Comparison of ENCODE assay signal across 1 cellular context in the genomic region with DNA sequence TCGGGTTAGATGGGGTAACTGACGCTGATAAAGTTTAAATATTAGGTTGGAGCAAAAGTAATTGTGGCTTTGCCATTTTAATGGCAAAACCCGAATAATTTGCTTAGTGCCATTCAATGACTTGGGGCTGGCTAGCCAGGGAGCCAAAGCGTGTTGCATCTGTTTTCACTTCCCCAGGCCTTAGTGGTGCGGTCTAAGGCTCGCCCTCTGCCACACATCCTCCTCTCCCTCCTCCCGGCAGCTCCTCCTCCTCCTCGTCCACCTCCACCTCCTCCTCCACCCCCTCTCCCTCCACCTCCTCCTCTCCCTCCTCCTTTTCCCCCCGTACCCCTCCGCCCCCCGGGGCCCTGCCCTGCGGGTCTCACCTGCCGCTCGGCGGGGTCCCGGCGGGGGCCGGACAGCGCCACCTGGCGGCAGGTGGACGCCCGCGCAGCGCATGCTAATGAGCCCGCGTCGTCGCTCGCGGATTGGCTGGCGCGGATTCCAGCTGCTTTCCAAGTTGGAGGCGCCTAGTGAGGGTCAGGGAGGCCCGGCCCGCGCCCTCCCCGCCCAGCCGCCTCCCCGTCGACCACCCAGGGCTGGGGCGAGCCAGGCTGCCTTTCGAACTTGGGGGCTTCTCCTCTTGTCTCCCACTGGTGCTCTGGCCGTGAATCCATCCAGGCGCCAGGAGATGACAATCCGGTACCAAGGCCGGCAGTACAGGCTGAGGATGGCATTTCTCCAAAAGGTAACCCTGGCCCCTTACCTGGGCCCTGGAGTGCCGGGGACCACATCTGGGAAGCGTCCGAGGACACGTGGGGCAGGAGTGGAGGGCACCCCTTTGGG.
TF ChIP-seq lines count a peak whose summit lies in the region.

No MANE protein-coding gene starts in this region.

TF ChIP-seq in HEK293, 187 proteins besides CTCF, POLR2A, EP300 and RAD21 (continued from another document and continues in another):
- TF ChIP-seq, protein P1, sequence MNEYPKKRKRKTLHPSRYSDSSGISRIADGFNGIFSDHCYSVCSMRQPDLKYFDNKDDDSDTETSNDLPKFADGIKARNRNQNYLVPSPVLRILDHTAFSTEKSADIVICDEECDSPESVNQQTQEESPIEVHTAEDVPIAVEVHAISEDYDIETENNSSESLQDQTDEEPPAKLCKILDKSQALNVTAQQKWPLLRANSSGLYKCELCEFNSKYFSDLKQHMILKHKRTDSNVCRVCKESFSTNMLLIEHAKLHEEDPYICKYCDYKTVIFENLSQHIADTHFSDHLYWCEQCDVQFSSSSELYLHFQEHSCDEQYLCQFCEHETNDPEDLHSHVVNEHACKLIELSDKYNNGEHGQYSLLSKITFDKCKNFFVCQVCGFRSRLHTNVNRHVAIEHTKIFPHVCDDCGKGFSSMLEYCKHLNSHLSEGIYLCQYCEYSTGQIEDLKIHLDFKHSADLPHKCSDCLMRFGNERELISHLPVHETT (tag by site-specific recombination; IDR thresholded peaks at IDR 0.05): 0 out of 2 replicates have a peak, but pooled peaks have one; percentile 16
- no peak for TF ChIP-seq ZNF133 (tag by site-specific recombination; IDR thresholded peaks at IDR 0.05)
- TF ChIP-seq GLI2 (tag by site-specific recombination; IDR thresholded peaks at IDR 0.05; ENCODE audit: borderline replicate concordance, low read depth): no peak
- no peak for TF ChIP-seq ZNF404 (tag by site-specific recombination; IDR thresholded peaks at IDR 0.05)
- TF ChIP-seq MEIS1 (CRISPR knock-in tag; IDR thresholded peaks at IDR 0.05; ENCODE audit: borderline replicate concordance): no peak
- TF ChIP-seq SALL2 (tag by site-specific recombination; IDR thresholded peaks at IDR 0.05; ENCODE audit: borderline replicate concordance): no peak
- TF ChIP-seq, protein P2, sequence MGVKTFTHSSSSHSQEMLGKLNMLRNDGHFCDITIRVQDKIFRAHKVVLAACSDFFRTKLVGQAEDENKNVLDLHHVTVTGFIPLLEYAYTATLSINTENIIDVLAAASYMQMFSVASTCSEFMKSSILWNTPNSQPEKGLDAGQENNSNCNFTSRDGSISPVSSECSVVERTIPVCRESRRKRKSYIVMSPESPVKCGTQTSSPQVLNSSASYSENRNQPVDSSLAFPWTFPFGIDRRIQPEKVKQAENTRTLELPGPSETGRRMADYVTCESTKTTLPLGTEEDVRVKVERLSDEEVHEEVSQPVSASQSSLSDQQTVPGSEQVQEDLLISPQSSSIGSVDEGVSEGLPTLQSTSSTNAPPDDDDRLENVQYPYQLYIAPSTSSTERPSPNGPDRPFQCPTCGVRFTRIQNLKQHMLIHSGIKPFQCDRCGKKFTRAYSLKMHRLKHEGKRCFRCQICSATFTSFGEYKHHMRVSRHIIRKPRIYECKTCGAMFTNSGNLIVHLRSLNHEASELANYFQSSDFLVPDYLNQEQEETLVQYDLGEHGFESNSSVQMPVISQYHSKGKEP (tag by site-specific recombination; IDR thresholded peaks at IDR 0.05): no peak
- TF ChIP-seq ZNF10 (tag by site-specific recombination; IDR thresholded peaks at IDR 0.05): no peak
- peak; percentile 72; the same call in 1 of the 2 replicates for TF ChIP-seq ZBTB20 (tag by site-specific recombination; IDR thresholded peaks at IDR 0.05)
- TF ChIP-seq, protein P3, sequence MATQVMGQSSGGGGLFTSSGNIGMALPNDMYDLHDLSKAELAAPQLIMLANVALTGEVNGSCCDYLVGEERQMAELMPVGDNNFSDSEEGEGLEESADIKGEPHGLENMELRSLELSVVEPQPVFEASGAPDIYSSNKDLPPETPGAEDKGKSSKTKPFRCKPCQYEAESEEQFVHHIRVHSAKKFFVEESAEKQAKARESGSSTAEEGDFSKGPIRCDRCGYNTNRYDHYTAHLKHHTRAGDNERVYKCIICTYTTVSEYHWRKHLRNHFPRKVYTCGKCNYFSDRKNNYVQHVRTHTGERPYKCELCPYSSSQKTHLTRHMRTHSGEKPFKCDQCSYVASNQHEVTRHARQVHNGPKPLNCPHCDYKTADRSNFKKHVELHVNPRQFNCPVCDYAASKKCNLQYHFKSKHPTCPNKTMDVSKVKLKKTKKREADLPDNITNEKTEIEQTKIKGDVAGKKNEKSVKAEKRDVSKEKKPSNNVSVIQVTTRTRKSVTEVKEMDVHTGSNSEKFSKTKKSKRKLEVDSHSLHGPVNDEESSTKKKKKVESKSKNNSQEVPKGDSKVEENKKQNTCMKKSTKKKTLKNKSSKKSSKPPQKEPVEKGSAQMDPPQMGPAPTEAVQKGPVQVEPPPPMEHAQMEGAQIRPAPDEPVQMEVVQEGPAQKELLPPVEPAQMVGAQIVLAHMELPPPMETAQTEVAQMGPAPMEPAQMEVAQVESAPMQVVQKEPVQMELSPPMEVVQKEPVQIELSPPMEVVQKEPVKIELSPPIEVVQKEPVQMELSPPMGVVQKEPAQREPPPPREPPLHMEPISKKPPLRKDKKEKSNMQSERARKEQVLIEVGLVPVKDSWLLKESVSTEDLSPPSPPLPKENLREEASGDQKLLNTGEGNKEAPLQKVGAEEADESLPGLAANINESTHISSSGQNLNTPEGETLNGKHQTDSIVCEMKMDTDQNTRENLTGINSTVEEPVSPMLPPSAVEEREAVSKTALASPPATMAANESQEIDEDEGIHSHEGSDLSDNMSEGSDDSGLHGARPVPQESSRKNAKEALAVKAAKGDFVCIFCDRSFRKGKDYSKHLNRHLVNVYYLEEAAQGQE (tag by site-specific recombination; IDR thresholded peaks at IDR 0.05): peak; percentile 47; the same call in 1 of the 2 replicates
- no peak for TF ChIP-seq ZNF660 (tag by site-specific recombination; IDR thresholded peaks at IDR 0.05)
- TF ChIP-seq ZBTB8A (tag by site-specific recombination; IDR thresholded peaks at IDR 0.05): peak; percentile 78
- peak; percentile 65 for TF ChIP-seq ZNF843 (tag by site-specific recombination; IDR thresholded peaks at IDR 0.05)
- TF ChIP-seq WT1 (tag by site-specific recombination; IDR thresholded peaks at IDR 0.05): peak; percentile 72
- no peak for TF ChIP-seq ZNF140 (tag by site-specific recombination; IDR thresholded peaks at IDR 0.05)
- peak; percentile 96 for TF ChIP-seq ZFHX2 (tag by site-specific recombination; conservative IDR thresholded peaks at IDR 0.05)
- TF ChIP-seq, protein P4, sequence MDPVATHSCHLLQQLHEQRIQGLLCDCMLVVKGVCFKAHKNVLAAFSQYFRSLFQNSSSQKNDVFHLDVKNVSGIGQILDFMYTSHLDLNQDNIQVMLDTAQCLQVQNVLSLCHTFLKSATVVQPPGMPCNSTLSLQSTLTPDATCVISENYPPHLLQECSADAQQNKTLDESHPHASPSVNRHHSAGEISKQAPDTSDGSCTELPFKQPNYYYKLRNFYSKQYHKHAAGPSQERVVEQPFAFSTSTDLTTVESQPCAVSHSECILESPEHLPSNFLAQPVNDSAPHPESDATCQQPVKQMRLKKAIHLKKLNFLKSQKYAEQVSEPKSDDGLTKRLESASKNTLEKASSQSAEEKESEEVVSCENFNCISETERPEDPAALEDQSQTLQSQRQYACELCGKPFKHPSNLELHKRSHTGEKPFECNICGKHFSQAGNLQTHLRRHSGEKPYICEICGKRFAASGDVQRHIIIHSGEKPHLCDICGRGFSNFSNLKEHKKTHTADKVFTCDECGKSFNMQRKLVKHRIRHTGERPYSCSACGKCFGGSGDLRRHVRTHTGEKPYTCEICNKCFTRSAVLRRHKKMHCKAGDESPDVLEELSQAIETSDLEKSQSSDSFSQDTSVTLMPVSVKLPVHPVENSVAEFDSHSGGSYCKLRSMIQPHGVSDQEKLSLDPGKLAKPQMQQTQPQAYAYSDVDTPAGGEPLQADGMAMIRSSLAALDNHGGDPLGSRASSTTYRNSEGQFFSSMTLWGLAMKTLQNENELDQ (tag by site-specific recombination; IDR thresholded peaks at IDR 0.05; ENCODE audit: low read depth): no peak
- peak; percentile 91 for TF ChIP-seq ZBTB48 (tag by site-specific recombination; IDR thresholded peaks at IDR 0.05)
- TF ChIP-seq ZSCAN16 (tag by site-specific recombination; IDR thresholded peaks at IDR 0.05): 0 out of 2 replicates have a peak, but pooled peaks have one; percentile 62
- no peak for TF ChIP-seq ZNF426 (tag by site-specific recombination; IDR thresholded peaks at IDR 0.05)
- peak; percentile 95 for TF ChIP-seq KLF8 (tag by site-specific recombination; IDR thresholded peaks at IDR 0.05)
- no peak for TF ChIP-seq ZNF626 (tag by site-specific recombination; IDR thresholded peaks at IDR 0.05)
- TF ChIP-seq ZNF549 (tag by site-specific recombination; IDR thresholded peaks at IDR 0.05): no peak
- TF ChIP-seq, protein P5, sequence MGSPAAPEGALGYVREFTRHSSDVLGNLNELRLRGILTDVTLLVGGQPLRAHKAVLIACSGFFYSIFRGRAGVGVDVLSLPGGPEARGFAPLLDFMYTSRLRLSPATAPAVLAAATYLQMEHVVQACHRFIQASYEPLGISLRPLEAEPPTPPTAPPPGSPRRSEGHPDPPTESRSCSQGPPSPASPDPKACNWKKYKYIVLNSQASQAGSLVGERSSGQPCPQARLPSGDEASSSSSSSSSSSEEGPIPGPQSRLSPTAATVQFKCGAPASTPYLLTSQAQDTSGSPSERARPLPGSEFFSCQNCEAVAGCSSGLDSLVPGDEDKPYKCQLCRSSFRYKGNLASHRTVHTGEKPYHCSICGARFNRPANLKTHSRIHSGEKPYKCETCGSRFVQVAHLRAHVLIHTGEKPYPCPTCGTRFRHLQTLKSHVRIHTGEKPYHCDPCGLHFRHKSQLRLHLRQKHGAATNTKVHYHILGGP (tag by site-specific recombination; IDR thresholded peaks at IDR 0.05): no peak
- TF ChIP-seq ZNF175 (tag by site-specific recombination; IDR thresholded peaks at IDR 0.05): no peak
- peak; percentile 75 for TF ChIP-seq ZNF610 (tag by site-specific recombination; IDR thresholded peaks at IDR 0.05; ENCODE audit: borderline replicate concordance)
- TF ChIP-seq BCL11A (tag by site-specific recombination; IDR thresholded peaks at IDR 0.05; ENCODE audit: low read depth): peak; percentile 54; the same call in 1 of the 2 replicates
- TF ChIP-seq, protein P6, sequence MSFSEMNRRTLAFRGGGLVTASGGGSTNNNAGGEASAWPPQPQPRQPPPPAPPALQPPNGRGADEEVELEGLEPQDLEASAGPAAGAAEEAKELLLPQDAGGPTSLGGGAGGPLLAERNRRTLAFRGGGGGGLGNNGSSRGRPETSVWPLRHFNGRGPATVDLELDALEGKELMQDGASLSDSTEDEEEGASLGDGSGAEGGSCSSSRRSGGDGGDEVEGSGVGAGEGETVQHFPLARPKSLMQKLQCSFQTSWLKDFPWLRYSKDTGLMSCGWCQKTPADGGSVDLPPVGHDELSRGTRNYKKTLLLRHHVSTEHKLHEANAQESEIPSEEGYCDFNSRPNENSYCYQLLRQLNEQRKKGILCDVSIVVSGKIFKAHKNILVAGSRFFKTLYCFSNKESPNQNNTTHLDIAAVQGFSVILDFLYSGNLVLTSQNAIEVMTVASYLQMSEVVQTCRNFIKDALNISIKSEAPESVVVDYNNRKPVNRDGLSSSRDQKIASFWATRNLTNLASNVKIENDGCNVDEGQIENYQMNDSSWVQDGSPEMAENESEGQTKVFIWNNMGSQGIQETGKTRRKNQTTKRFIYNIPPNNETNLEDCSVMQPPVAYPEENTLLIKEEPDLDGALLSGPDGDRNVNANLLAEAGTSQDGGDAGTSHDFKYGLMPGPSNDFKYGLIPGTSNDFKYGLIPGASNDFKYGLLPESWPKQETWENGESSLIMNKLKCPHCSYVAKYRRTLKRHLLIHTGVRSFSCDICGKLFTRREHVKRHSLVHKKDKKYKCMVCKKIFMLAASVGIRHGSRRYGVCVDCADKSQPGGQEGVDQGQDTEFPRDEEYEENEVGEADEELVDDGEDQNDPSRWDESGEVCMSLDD (tag by site-specific recombination; IDR thresholded peaks at IDR 0.05): peak; percentile 99
- TF ChIP-seq ZNF350 (tag by site-specific recombination; IDR thresholded peaks at IDR 0.05): no peak
- TF ChIP-seq, protein P7, sequence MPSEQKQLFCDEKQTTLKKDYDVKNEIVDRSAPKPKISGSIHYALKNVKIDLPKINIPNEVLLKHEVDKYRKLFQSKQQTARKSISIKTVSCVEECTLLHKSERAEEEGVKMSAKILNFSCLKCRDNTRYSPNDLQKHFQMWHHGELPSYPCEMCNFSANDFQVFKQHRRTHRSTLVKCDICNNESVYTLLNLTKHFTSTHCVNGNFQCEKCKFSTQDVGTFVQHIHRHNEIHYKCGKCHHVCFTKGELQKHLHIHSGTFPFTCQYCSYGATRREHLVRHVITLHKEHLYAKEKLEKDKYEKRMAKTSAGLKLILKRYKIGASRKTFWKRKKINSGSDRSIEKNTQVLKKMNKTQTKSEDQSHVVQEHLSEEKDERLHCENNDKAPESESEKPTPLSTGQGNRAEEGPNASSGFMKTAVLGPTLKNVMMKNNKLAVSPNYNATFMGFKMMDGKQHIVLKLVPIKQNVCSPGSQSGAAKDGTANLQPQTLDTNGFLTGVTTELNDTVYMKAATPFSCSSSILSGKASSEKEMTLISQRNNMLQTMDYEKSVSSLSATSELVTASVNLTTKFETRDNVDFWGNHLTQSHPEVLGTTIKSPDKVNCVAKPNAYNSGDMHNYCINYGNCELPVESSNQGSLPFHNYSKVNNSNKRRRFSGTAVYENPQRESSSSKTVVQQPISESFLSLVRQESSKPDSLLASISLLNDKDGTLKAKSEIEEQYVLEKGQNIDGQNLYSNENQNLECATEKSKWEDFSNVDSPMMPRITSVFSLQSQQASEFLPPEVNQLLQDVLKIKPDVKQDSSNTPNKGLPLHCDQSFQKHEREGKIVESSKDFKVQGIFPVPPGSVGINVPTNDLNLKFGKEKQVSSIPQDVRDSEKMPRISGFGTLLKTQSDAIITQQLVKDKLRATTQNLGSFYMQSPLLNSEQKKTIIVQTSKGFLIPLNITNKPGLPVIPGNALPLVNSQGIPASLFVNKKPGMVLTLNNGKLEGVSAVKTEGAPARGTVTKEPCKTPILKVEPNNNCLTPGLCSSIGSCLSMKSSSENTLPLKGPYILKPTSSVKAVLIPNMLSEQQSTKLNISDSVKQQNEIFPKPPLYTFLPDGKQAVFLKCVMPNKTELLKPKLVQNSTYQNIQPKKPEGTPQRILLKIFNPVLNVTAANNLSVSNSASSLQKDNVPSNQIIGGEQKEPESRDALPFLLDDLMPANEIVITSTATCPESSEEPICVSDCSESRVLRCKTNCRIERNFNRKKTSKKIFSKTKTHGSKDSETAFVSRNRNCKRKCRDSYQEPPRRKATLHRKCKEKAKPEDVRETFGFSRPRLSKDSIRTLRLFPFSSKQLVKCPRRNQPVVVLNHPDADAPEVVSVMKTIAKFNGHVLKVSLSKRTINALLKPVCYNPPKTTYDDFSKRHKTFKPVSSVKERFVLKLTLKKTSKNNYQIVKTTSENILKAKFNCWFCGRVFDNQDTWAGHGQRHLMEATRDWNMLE (tag by site-specific recombination; conservative IDR thresholded peaks at IDR 0.05; ENCODE audit: low read depth): peak; percentile 17; the same call in 1 of the 2 replicates
- no peak for TF ChIP-seq ZNF16 (tag by site-specific recombination; IDR thresholded peaks at IDR 0.05; ENCODE audit: low read depth)
- TF ChIP-seq, protein P8, sequence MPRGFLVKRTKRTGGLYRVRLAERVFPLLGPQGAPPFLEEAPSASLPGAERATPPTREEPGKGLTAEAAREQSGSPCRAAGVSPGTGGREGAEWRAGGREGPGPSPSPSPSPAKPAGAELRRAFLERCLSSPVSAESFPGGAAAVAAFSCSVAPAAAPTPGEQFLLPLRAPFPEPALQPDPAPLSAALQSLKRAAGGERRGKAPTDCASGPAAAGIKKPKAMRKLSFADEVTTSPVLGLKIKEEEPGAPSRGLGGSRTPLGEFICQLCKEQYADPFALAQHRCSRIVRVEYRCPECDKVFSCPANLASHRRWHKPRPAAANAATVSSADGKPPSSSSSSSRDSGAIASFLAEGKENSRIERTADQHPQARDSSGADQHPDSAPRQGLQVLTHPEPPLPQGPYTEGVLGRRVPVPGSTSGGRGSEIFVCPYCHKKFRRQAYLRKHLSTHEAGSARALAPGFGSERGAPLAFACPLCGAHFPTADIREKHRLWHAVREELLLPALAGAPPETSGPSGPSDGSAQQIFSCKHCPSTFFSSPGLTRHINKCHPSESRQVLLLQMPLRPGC (tag by site-specific recombination; IDR thresholded peaks at IDR 0.05): peak; percentile 72
